Comparison of ENCODE assay signal across 8 cellular contexts in genomic region chr2:96556441-96557330, GRCh38. TPM values are rescaled to one million over a fixed set of nuclear protein-coding genes. Genes with fewer than 3 reads are reported as not detected.
DNase-seq lines count a peak whose midpoint lies in the region; TF ChIP-seq lines count a peak whose summit lies in the region.

No MANE protein-coding gene starts in this region.

- no peaks in the 10 kb centered on the region for H3K27me3 Mint-ChIP-seq in activated CD4-positive, alpha-beta memory T cell treated with anti-CD3 and anti-CD28 coated beads, Interleukin-2, amount 10 ng/mL, durations not matched to agents 7 days and 5 days

- no peak overlapping the region for H3K27ac Mint-ChIP-seq in activated CD4-positive, alpha-beta memory T cell treated with anti-CD3 and anti-CD28 coated beads, Interleukin-2, amount 10 ng/mL, durations not matched to agents 7 days and 5 days

- no peak overlapping the region for H3K4me3 Mint-ChIP-seq in activated CD4-positive, alpha-beta memory T cell treated with anti-CD3 and anti-CD28 coated beads, Interleukin-2, amount 10 ng/mL, durations not matched to agents 7 days and 5 days

- no peaks in the 10 kb centered on the region for H3K27me3 ChIP-seq in transverse colon

- POLR2A ChIA-PET in activated CD4-positive, alpha-beta memory T cell treated with anti-CD3 and anti-CD28 coated beads, Interleukin-2, amount 10 ng/mL, durations not matched to agents 7 days and 5 days (lab: Charles Lee): interaction anchor here (0.8 to 1.5 kb wide), 5 partner anchors 9 to 81 kb away, joined by 3 to 6 read pairs (median 4); partner anchors contain the start of gene KANSL3

- in situ Hi-C loops in transverse colon (cut with MboI; ENCODE audit: low pct_ligation_motif_present in 1 of 4, low pct_unique_long_range_greater_than_20kb in 1 of 4, low sequenced_read_pairs in 3 of 4): no loop called here

- no peaks in the 10 kb centered on the region for H3K9me3 Mint-ChIP-seq in activated CD4-positive, alpha-beta memory T cell treated with anti-CD3 and anti-CD28 coated beads, Interleukin-2, amount 10 ng/mL, durations not matched to agents 7 days and 5 days

- no peak for TF ChIP-seq POLR2A in transverse colon (IDR thresholded peaks at IDR 0.05)

- TF ChIP-seq EP300 in transverse colon (IDR thresholded peaks at IDR 0.05; ENCODE audit: low read depth): no peak

- no peak for TF ChIP-seq CTCF in transverse colon (IDR thresholded peaks at IDR 0.05)

- H3K4me3 ChIP-seq in transverse colon: no peak overlapping the region

- H3K4me1 Mint-ChIP-seq in activated CD4-positive, alpha-beta memory T cell treated with anti-CD3 and anti-CD28 coated beads, Interleukin-2, amount 10 ng/mL, durations not matched to agents 7 days and 5 days: peaks cover 32% of the 10 kb centered on the region

- H3K9me3 ChIP-seq in transverse colon: no peaks in the 10 kb centered on the region

- peaks cover 11% of the 10 kb centered on the region for H3K36me3 Mint-ChIP-seq in activated CD4-positive, alpha-beta memory T cell treated with anti-CD3 and anti-CD28 coated beads, Interleukin-2, amount 10 ng/mL, durations not matched to agents 7 days and 5 days (ENCODE audit: low read depth)

- peak; percentile 54 to 62 for DNase-seq in activated CD4-positive, alpha-beta T cell treated with anti-CD3 and anti-CD28 coated beads for 4 hours
- DNase-seq in activated CD4-positive, alpha-beta T cell treated with anti-CD3 and anti-CD28 coated beads for 1 hour: no peak
- peak; percentile 55 for DNase-seq in activated CD4-positive, alpha-beta memory T cell treated with anti-CD3 and anti-CD28 coated beads, Interleukin-2, amount 10 ng/mL, durations not matched to agents 7 days and 5 days
- peak; percentile 99 for DNase-seq in glomerular visceral epithelial cell (ENCODE audit: extremely low spot score)
- DNase-seq in transverse colon: peak; percentile 68
- no peak for DNase-seq in NCI-H146 treated with DMSO at 0.1 percent for 48 hours (lab: John Stamatoyannopoulos, UW; ENCODE audit: unreplicated experiment)
- no peak for DNase-seq in cerebellar cortex (ENCODE audit: low spot score)
- no peak for DNase-seq in AML-193 (lab: John Stamatoyannopoulos, UW)

- H3K36me3 ChIP-seq in transverse colon: no peaks in the 10 kb centered on the region

- intact Hi-C loops in transverse colon (cut with DNase I; ENCODE audit: low total_unique reads): loop anchor here (5.0 kb wide), 1 partner anchor 49 kb away; the partner anchor contains the start of gene NEURL3

- CTCF ChIA-PET in activated CD4-positive, alpha-beta memory T cell treated with anti-CD3 and anti-CD28 coated beads, Interleukin-2, amount 10 ng/mL, durations not matched to agents 7 days and 5 days (lab: Charles Lee): interaction anchor here (1.0 to 1.5 kb wide), 4 partner anchors 10 to 404 kb away, joined by 3 to 4 read pairs (median 4); no protein-coding TSS in a partner anchor

- H3K4me1 ChIP-seq in transverse colon: peaks cover 0 to 10% (median 6%) of the 10 kb centered on the region in 4 donors

- WGBS in transverse colon (ENCODE audit: low coverage in 1 of 2), 2 donors: 53% methylated on average over 16 of the region's 16 CpGs; no CpG with 5 or more reads in 1 of the 2 donors

- H3K27ac ChIP-seq in transverse colon: no peak overlapping the region

RNA-seq across cellular contexts. Expression of gene ARID5A, which starts 20.1 kb away (rescaled TPM):
- 10 to 100 TPM; 80.0 to 86.8 TPM for total RNA-seq in activated CD4-positive, alpha-beta memory T cell treated with anti-CD3 and anti-CD28 coated beads, Interleukin-2, amount 10 ng/mL, durations not matched to agents 7 days and 5 days
- 100 to 1,000 TPM in 1 of 4 donors, 10 to 100 TPM in 2, 1 to 10 TPM in 1; 9.8 to 113 (median 18.1) TPM for total RNA-seq in transverse colon

RNA-seq across cellular contexts. Expression of gene NEURL3, which starts 51.5 kb away (rescaled TPM):
- 1 to 10 TPM in 1 of 2 experiments, under 1 TPM in 1; 0.78 to 1.0 TPM for total RNA-seq in activated CD4-positive, alpha-beta memory T cell treated with anti-CD3 and anti-CD28 coated beads, Interleukin-2, amount 10 ng/mL, durations not matched to agents 7 days and 5 days
- 1 to 10 TPM in 2 of 4 donors, under 1 TPM in 1, not detected in 1; 0.32 to 7.9 (median 7.0) TPM for total RNA-seq in transverse colon

Comparison
In these comparisons a context has a peak if more than half of its experiments do, and no peak if none do; other contexts are left out.
1. DNase-seq: peak in activated CD4-positive, alpha-beta T cell treated with anti-CD3 and anti-CD28 coated beads for 4 hours (2 of 2), activated CD4-positive, alpha-beta memory T cell treated with anti-CD3 and anti-CD28 coated beads, Interleukin-2, amount 10 ng/mL, durations not matched to agents 7 days and 5 days (single experiment), glomerular visceral epithelial cell (single experiment) and transverse colon (single experiment); none in activated CD4-positive, alpha-beta T cell treated with anti-CD3 and anti-CD28 coated beads for 1 hour (single experiment), NCI-H146 treated with DMSO at 0.1 percent for 48 hours (single experiment), cerebellar cortex (single experiment) and AML-193 (0 of 2).